In genomic region chr19:45886427-45887310, GRCh38 we compare ENCODE assay signal across 8 cellular contexts. TPM values are rescaled to one million over a fixed set of nuclear protein-coding genes. Genes with fewer than 3 reads are reported as not detected.
DNase-seq lines count a peak whose midpoint lies in the region; ATAC-seq, FAIRE-seq and TF ChIP-seq lines count a peak whose summit lies in the region.

No MANE protein-coding gene starts in this region.

- CTCF ChIA-PET in A549 (lab: Yijun Ruan, JAX), result interaction anchor here (0.6 to 12.8 kb wide), 13 partner anchors 8 to 394 kb away, joined by 3 to 315 read pairs (median 4); partner anchors contain the start of genes FOXA3, MYPOP, RSPH6A and SYMPK

- H3K27ac Mint-ChIP-seq in immature natural killer cell, result peak overlapping the region; percentile 94 to 99 (median 96)

- H3K27me3 ChIP-seq in bronchial epithelial cell (ENCODE audit: control insufficient read depth, insufficient read depth, low read length) (no peaks in the 10 kb centered on the region), small intestine (ENCODE audit: control insufficient read depth in 2 of 2, insufficient read depth in 2 of 2, low read length in 2 of 2) (no peaks in the 10 kb centered on the region)

- peaks cover 22 to 27% of the 10 kb centered on the region in 2 donors for H3K4me1 Mint-ChIP-seq in immature natural killer cell

- peaks cover 4 to 11% (median 9%) of the 10 kb centered on the region in 3 donors for H3K27me3 Mint-ChIP-seq in immature natural killer cell (ENCODE audit: low read depth in 3 of 3)

- H3K4me3 ChIP-seq in A549, result peak overlapping the region; percentile 87
- H3K4me3 ChIP-seq in WI38 (ENCODE audit: low read depth, low read length), result peak overlapping the region; percentile 68
- peak overlapping the region; percentile 62 for H3K4me3 ChIP-seq in bronchial epithelial cell (ENCODE audit: low read depth, low read length)
- H3K4me3 ChIP-seq in small intestine (ENCODE audit: low read depth in 1 of 2, low read length in 2 of 2), result peak overlapping the region; percentile 71 to 79

- TF ChIP-seq RAD21 in A549 (conservative IDR thresholded peaks at IDR 0.05 in 1 of 2, IDR thresholded peaks at IDR 0.05 in 1 of 2), result no peak

- no peaks in the 10 kb centered on the region for H3K9me3 Mint-ChIP-seq in immature natural killer cell

- no peaks in the 10 kb centered on the region for H3K9me3 ChIP-seq in A549
- no peaks in the 10 kb centered on the region for H3K9me3 ChIP-seq in small intestine (ENCODE audit: control insufficient read depth, low read depth)

- H3K4me3 Mint-ChIP-seq in immature natural killer cell, result peak overlapping the region; percentile 96 to 100 (median 97)

- TF ChIP-seq EP300 in A549 (IDR thresholded peaks at IDR 0.05), result no peak

- FAIRE-seq in A549 (lab: Jason Lieb, UNC), result peak; percentile 97
- no peak for FAIRE-seq in bronchial epithelial cell (lab: Jason Lieb, UNC)
- FAIRE-seq in small intestine (lab: Jason Lieb, UNC), result no peak

- peaks cover 0 to 4% (median under 1%) of the 10 kb centered on the region in 3 donors for H3K36me3 Mint-ChIP-seq in immature natural killer cell

- peak; percentile 97 to 98 for DNase-seq in A549 (ENCODE audit: low read depth in 1 of 2, low spot score in 1 of 2)
- peak; percentile 92 for DNase-seq in NCI-H2227 (lab: John Stamatoyannopoulos, UW; ENCODE audit: unreplicated experiment)
- DNase-seq in bronchial epithelial cell (ENCODE audit: low read depth), result peak; percentile 84
- peak; percentile 88 to 89 (median 89) for DNase-seq in immature natural killer cell
- peak; percentile 95 for DNase-seq in small intestine

- TF ChIP-seq POLR2A in A549 (IDR thresholded peaks at IDR 0.05; ENCODE audit: low read length), result peak; percentile 37

- peak overlapping the region; percentile 95 to 97 for H3K27ac ChIP-seq in A549
- H3K27ac ChIP-seq in small intestine (ENCODE audit: low read depth in 1 of 2, low read length in 1 of 2), result peak overlapping the region; percentile 86 to 95

- peak overlapping the region; percentile 87 for H3K4me2 ChIP-seq in A549

- 5% methylated on average over 34 of the region's 36 CpGs for WGBS in A549 (ENCODE audit: missing lambda C conversion rate)
- 4 to 7% (median 6%) methylated on average over 33 to 36 of the region's 36 CpGs for WGBS in small intestine, 3 donors

- peaks cover 2% of the 10 kb centered on the region for H3K36me3 ChIP-seq in bronchial epithelial cell (ENCODE audit: control insufficient read depth, insufficient read depth, low read length)
- peaks cover 0 to 3% of the 10 kb centered on the region in 2 donors for H3K36me3 ChIP-seq in small intestine (ENCODE audit: control insufficient read depth in 2 of 2, insufficient read depth in 2 of 2, low read length in 2 of 2)

- TF ChIP-seq CTCF in A549 (IDR thresholded peaks at IDR 0.05), result no peak
- no peak for TF ChIP-seq CTCF in WI38 (IDR thresholded peaks at IDR 0.05; ENCODE audit: low read depth, low read length)
- no peak for TF ChIP-seq CTCF in bronchial epithelial cell (IDR thresholded peaks at IDR 0.05; ENCODE audit: insufficient read depth, low read length, severe bottlenecking)

- H3K4me1 ChIP-seq in A549 (peaks cover 37% of the 10 kb centered on the region), small intestine (ENCODE audit: control insufficient read depth in 2 of 2, insufficient read depth in 1 of 2, low read depth in 1 of 2, low read length in 1 of 2) (peaks cover 2 to 6% of the 10 kb centered on the region in 2 donors)

- POLR2A ChIA-PET in A549 (lab: Yijun Ruan, JAX), result interaction anchor here (0.6 to 2.8 kb wide), 15 partner anchors 16 to 1370 kb away, joined by 3 to 30 read pairs (median 5); partner anchors contain the start of genes CCDC61, FOXA3, MYPOP and SYMPK

- ATAC-seq in A549 (peak; percentile 63 to 78), GM18867 (IDR thresholded peaks at IDR 0.05; ENCODE audit: unreplicated experiment) (peak; percentile 49), HG03108 (IDR thresholded peaks at IDR 0.05; ENCODE audit: unreplicated experiment) (peak; percentile 44)

TF ChIP-seq in A549, 52 proteins besides CTCF, POLR2A, EP300 and RAD21 (continues in another document):
- TF ChIP-seq ZFP36 (IDR thresholded peaks at IDR 0.05; ENCODE audit: borderline replicate concordance, partially characterized antibody), result peak; percentile 100
- peak; percentile 55 to 71; a peak in 2 of 5 replicates for TF ChIP-seq JUN (IDR thresholded peaks at IDR 0.05)
- TF ChIP-seq HDAC2 (IDR thresholded peaks at IDR 0.05), result peak; percentile 77
- TF ChIP-seq PHF8 (IDR thresholded peaks at IDR 0.05; ENCODE audit: borderline replicate concordance, low read depth), result peak; percentile 74; the same call in 1 of the 2 replicates
- TF ChIP-seq TFCP2L1 (CRISPR knock-in tag; IDR thresholded peaks at IDR 0.05), result 0 out of 2 replicates have a peak, but pooled peaks have one; percentile 44
- TF ChIP-seq MAZ (IDR thresholded peaks at IDR 0.05; ENCODE audit: borderline replicate concordance, low read depth, low read length), result peak; percentile 49
- TF ChIP-seq MYC (IDR thresholded peaks at IDR 0.05; ENCODE audit: borderline replicate concordance, low read length), result 0 out of 2 replicates have a peak, but pooled peaks have one; percentile 31
- peak; percentile 54 for TF ChIP-seq BCL3 (IDR thresholded peaks at IDR 0.05)
- TF ChIP-seq SREBF2 (IDR thresholded peaks at IDR 0.05), result no peak
- TF ChIP-seq NR3C1 (IDR thresholded peaks at IDR 0.05), result no peak
- no peak for TF ChIP-seq HES2 (IDR thresholded peaks at IDR 0.05)
- peak; percentile 97 for TF ChIP-seq KDM1A (IDR thresholded peaks at IDR 0.05; ENCODE audit: low read depth)
- TF ChIP-seq GATA3 (IDR thresholded peaks at IDR 0.05; ENCODE audit: borderline replicate concordance), result peak; percentile 13; the same call in 1 of the 2 replicates
- TF ChIP-seq RARB (CRISPR knock-in tag; IDR thresholded peaks at IDR 0.05), result 0 out of 2 replicates have a peak, but pooled peaks have one; percentile 29

RNA-seq across cellular contexts. Expression of gene IRF2BP1, which starts 0.7 kb away (rescaled TPM):
- polyA plus RNA-seq in A549 (2011; rRNA removed) (9.5 and 10.9 TPM in 2 replicates), A549 (2017; fragmentation: RNase III; extraction: RNeasy Plus Mini Kit Qiagen cat#74134 plus additional on column Dnase treatment) (20.1 to 23.1 TPM (median 21.3 TPM) in 3 replicates), immature natural killer cell (1 to 10 TPM; 3.4 to 9.4 (median 7.0) TPM), small intestine (10 to 100 TPM; 14.5 to 16.7 (median 14.6) TPM)
- polyA plus RNA-seq in A549 (2012; cell fraction: cytosol; rRNA removed), result 17.2 and 27.7 TPM in 2 replicates
- 17.1 and 29.4 TPM in 2 replicates for polyA plus RNA-seq in A549 (2012; cell fraction: nucleus; rRNA removed)
- polyA minus RNA-seq in A549 (2011; rRNA and poly(A)+ RNA removed), result 10.2 and 13.7 TPM in 2 replicates
- total RNA-seq in bronchial epithelial cell, result 11.3 and 11.8 TPM in 2 replicates

RNA-seq across cellular contexts. Expression of gene MYPOP, which starts 15.7 kb away (rescaled TPM):
- polyA plus RNA-seq in A549 (2011; rRNA removed), result 2.1 and 3.4 TPM in 2 replicates
- polyA plus RNA-seq in A549 (2012; cell fraction: cytosol; rRNA removed), result 6.2 and 8.9 TPM in 2 replicates
- 10.0 and 12.8 TPM in 2 replicates for polyA plus RNA-seq in A549 (2012; cell fraction: nucleus; rRNA removed)
- polyA plus RNA-seq in A549 (2017; fragmentation: RNase III; extraction: RNeasy Plus Mini Kit Qiagen cat#74134 plus additional on column Dnase treatment), result 7.9 to 10.6 TPM (median 10.5 TPM) in 3 replicates
- 1.6 and 2.8 TPM in 2 replicates for polyA minus RNA-seq in A549 (2011; rRNA and poly(A)+ RNA removed)
- 0.53 and 0.90 TPM in 2 replicates for total RNA-seq in bronchial epithelial cell
- polyA plus RNA-seq in immature natural killer cell, result under 1 TPM; 0.12 to 0.45 (median 0.13) TPM
- 10 to 100 TPM in 1 of 3 donors, 1 to 10 TPM in 2; 4.8 to 10.7 (median 7.3) TPM for polyA plus RNA-seq in small intestine

RNA-seq across cellular contexts. Expression of gene FOXA3, which starts 22.5 kb away (rescaled TPM):
- polyA plus RNA-seq in A549 (2011; rRNA removed) (5.3 and 6.5 TPM in 2 replicates), A549 (2017; fragmentation: RNase III; extraction: RNeasy Plus Mini Kit Qiagen cat#74134 plus additional on column Dnase treatment) (1.2 to 1.6 TPM (median 1.3 TPM) in 3 replicates), immature natural killer cell (not detected), small intestine (10 to 100 TPM; 15.7 to 24.8 (median 21.5) TPM)
- polyA plus RNA-seq in A549 (2012; cell fraction: cytosol; rRNA removed), result 0.90 and 0.98 TPM in 2 replicates
- polyA plus RNA-seq in A549 (2012; cell fraction: nucleus; rRNA removed), result 0.74 and 0.77 TPM in 2 replicates
- 6.0 and 6.6 TPM in 2 replicates for polyA minus RNA-seq in A549 (2011; rRNA and poly(A)+ RNA removed)
- total RNA-seq in bronchial epithelial cell, result not detected in 2 replicates

RNA-seq across cellular contexts. Expression of gene SYMPK, which starts 23.7 kb away (rescaled TPM):
- polyA plus RNA-seq in A549 (2011; rRNA removed), result 92.6 and 105 TPM in 2 replicates
- polyA plus RNA-seq in A549 (2012; cell fraction: cytosol; rRNA removed), result 102 and 122 TPM in 2 replicates
- polyA plus RNA-seq in A549 (2012; cell fraction: nucleus; rRNA removed), result 262 and 328 TPM in 2 replicates
- 57.8 to 61.9 TPM (median 58.1 TPM) in 3 replicates for polyA plus RNA-seq in A549 (2017; fragmentation: RNase III; extraction: RNeasy Plus Mini Kit Qiagen cat#74134 plus additional on column Dnase treatment)
- 125 and 128 TPM in 2 replicates for polyA minus RNA-seq in A549 (2011; rRNA and poly(A)+ RNA removed)
- total RNA-seq in bronchial epithelial cell, result 27.9 and 29.7 TPM in 2 replicates
- 10 to 100 TPM in 1 of 3 donors, 1 to 10 TPM in 2; 2.1 to 14.6 (median 5.6) TPM for polyA plus RNA-seq in immature natural killer cell
- polyA plus RNA-seq in small intestine, result 100 to 1,000 TPM in 1 of 3 donors, 10 to 100 TPM in 2; 68.1 to 106 (median 76.7) TPM

RNA-seq across cellular contexts. Expression of gene NANOS2, which starts 27.9 kb away (rescaled TPM):
- polyA plus RNA-seq in A549 (2011; rRNA removed) (not detected in 2 replicates), A549 (2017; fragmentation: RNase III; extraction: RNeasy Plus Mini Kit Qiagen cat#74134 plus additional on column Dnase treatment) (not detected in 3 replicates), immature natural killer cell (not detected), small intestine (not detected)
- polyA plus RNA-seq in A549 (2012; cell fraction: cytosol; rRNA removed), result not detected in 2 replicates
- not detected in 2 replicates for polyA plus RNA-seq in A549 (2012; cell fraction: nucleus; rRNA removed)
- polyA minus RNA-seq in A549 (2011; rRNA and poly(A)+ RNA removed), result not detected in 2 replicates
- not detected in 2 replicates for total RNA-seq in bronchial epithelial cell

Comparison
In these comparisons a context has a peak if more than half of its experiments do, and no peak if none do; other contexts are left out.
1. Peak in every context shown above with its lines: DNase-seq, ATAC-seq, H3K4me3 ChIP-seq and H3K27ac ChIP-seq.